12 cellular contexts compared by ENCODE assay signal in the genomic region with DNA sequence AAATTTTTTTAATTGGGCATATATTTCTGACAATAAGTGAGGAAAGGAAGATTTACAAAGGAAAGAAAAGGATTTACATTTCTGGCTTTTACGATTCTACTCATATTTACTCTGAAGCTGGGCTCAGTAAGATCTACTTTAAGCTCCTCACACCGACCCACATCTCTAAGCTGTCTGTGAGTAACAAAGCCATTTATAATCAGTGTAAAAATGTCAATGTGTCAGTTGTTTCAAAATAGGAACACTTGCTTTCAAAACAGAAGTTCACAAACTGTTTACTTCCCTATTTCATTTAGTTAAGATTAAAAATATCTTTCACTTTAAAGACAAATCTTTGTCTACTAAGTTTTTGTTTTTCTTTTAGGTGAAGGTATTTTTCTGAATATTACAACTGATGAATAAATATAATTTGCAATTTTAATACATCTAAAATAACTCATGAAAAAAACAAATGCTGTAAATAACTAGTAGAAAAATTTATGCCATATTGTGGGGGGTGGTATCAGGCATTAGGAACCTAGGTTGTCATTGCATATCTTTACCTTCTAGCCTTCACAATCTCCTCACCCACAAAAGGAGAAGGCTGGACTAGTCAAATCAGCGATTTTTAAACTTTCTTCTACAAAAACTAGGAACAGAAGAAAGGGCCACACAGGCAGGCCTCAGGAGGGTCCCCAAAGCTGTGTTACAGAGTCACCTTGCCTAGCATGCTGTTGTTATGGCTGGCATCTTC.
A peak's percentile ranks its signal among the peaks of the same experiment; 100 is the strongest.
DNase-seq lines count a peak whose midpoint lies in the region; ATAC-seq and TF ChIP-seq lines count a peak whose summit lies in the region.
"Had no signal": no experiment of that assay in that cellular context is flagged by ENCODE, and none has a peak within 500 bp of the region (broad histone marks: within the 10 kb centered on the region; RNA-seq: fewer than 3 reads in every experiment).

No MANE protein-coding gene starts in this region.

- H3K9me2 ChIP-seq in SU-DHL-6 (replicated peaks; ENCODE audit: insufficient read depth, low read length): no peaks in the 10 kb centered on the region

- in situ Hi-C loops in gastrocnemius medialis (cut with MboI; ENCODE audit: low sequenced_read_pairs in 4 of 4): no loop called here

- no peaks in the 10 kb centered on the region for H3K27me3 ChIP-seq in SU-DHL-6 (ENCODE audit: low read length)
- no peaks in the 10 kb centered on the region for H3K27me3 ChIP-seq in gastrocnemius medialis
- H3K27me3 ChIP-seq: neural progenitor cell had no signal

- peaks cover 3% of the 10 kb centered on the region for H3K36me3 Mint-ChIP-seq in activated CD4-positive, alpha-beta T cell treated with anti-CD3 and anti-CD28 coated beads, Interleukin-2, amount 10 ng/mL, durations not matched to agents 7 days and 5 days (ENCODE audit: low read depth)
- H3K36me3 Mint-ChIP-seq: immature natural killer cell had no signal

- H3K79me2 ChIP-seq in SU-DHL-6 (ENCODE audit: insufficient read depth, low read length): peaks cover 76% of the 10 kb centered on the region

- peaks cover 44% of the 10 kb centered on the region for H3F3A ChIP-seq in SU-DHL-6 (ENCODE audit: insufficient read depth)

- H3K4me3 Mint-ChIP-seq in activated CD4-positive, alpha-beta T cell treated with anti-CD3 and anti-CD28 coated beads, Interleukin-2, amount 10 ng/mL, durations not matched to agents 7 days and 5 days: no peak overlapping the region
- H3K4me3 Mint-ChIP-seq: immature natural killer cell, neural progenitor cell, T-helper 17 cell had no signal

- H3K27ac ChIP-seq in SU-DHL-6 (ENCODE audit: low read depth, low read length) (peak overlapping the region; percentile 88), gastrocnemius medialis (peak overlapping the region; percentile 53 to 92 (median 78))
- H3K27ac ChIP-seq: neural progenitor cell had no signal

- H4K20me1 ChIP-seq in SU-DHL-6 (ENCODE audit: low read depth, low read length): peaks cover 11% of the 10 kb centered on the region; the same call in 1 of the 2 replicates

- peak in 1 of 2 donors; percentile 64 for TF ChIP-seq POLR2A in gastrocnemius medialis (IDR thresholded peaks at IDR 0.05)

- TF ChIP-seq CTCF in SU-DHL-6 (IDR thresholded peaks at IDR 0.05; ENCODE audit: insufficient read depth, low read length, poor library complexity, severe bottlenecking) (no peak), gastrocnemius medialis (IDR thresholded peaks at IDR 0.05 in 4 of 5, conservative IDR thresholded peaks at IDR 0.05 in 1 of 5) (no peak)

- intact Hi-C loops in gastrocnemius medialis (cut with DNase I; ENCODE audit: low total_unique reads): loop anchor here (2.0 to 10.0 kb wide), 2 partner anchors 60 to 674 kb away; partner anchors contain the start of genes COA5 and UNC50

- H3K4me3 ChIP-seq in SU-DHL-6 (ENCODE audit: insufficient read depth, low read length, poor library complexity, severe bottlenecking) (peak overlapping the region; percentile 47), gastrocnemius medialis (peak overlapping the region in 2 of 4 donors; percentile 20 to 33)
- H3K4me3 ChIP-seq: neural progenitor cell had no signal

- H3K9me3 ChIP-seq in SU-DHL-6 (ENCODE audit: insufficient read depth, low read length) (no peaks in the 10 kb centered on the region), gastrocnemius medialis (no peaks in the 10 kb centered on the region)

- ATAC-seq in GM19025 (IDR thresholded peaks at IDR 0.05; ENCODE audit: low read depth, unreplicated experiment) (peak; percentile 50), HG03280 (IDR thresholded peaks at IDR 0.05; ENCODE audit: unreplicated experiment) (peak; percentile 46), gastrocnemius medialis (peak; percentile 87 to 88), GM18858 (IDR thresholded peaks at IDR 0.05; ENCODE audit: unreplicated experiment) (no peak)
- ATAC-seq: T-helper 17 cell had no signal

- H3K27ac Mint-ChIP-seq in activated CD4-positive, alpha-beta T cell treated with anti-CD3 and anti-CD28 coated beads, Interleukin-2, amount 10 ng/mL, durations not matched to agents 7 days and 5 days: no peak overlapping the region
- H3K27ac Mint-ChIP-seq: neural progenitor cell, T-helper 17 cell had no signal

- no peak overlapping the region for H2AFZ ChIP-seq in SU-DHL-6 (ENCODE audit: low read depth, low read length, severe bottlenecking)
- H2AFZ ChIP-seq: neural progenitor cell had no signal

- no peaks in the 10 kb centered on the region for H3K9me3 Mint-ChIP-seq in activated CD4-positive, alpha-beta T cell treated with anti-CD3 and anti-CD28 coated beads, Interleukin-2, amount 10 ng/mL, durations not matched to agents 7 days and 5 days
- H3K9me3 Mint-ChIP-seq: immature natural killer cell, neural progenitor cell had no signal

- peaks cover 69 to 86% of the 10 kb centered on the region in 2 donors for H3K4me1 ChIP-seq in gastrocnemius medialis

- H3K36me3 ChIP-seq in SU-DHL-6 (ENCODE audit: low read length): no peaks in the 10 kb centered on the region; the same call in 1 of the 2 replicates
- H3K36me3 ChIP-seq in gastrocnemius medialis: no peaks in the 10 kb centered on the region
- H3K36me3 ChIP-seq: neural progenitor cell had no signal

- POLR2A ChIA-PET in activated CD4-positive, alpha-beta T cell treated with anti-CD3 and anti-CD28 coated beads, Interleukin-2, amount 10 ng/mL, durations not matched to agents 7 days and 5 days (lab: Charles Lee): no interaction called here

- H3K27me3 Mint-ChIP-seq in activated CD4-positive, alpha-beta T cell treated with anti-CD3 and anti-CD28 coated beads, Interleukin-2, amount 10 ng/mL, durations not matched to agents 7 days and 5 days: no peaks in the 10 kb centered on the region
- H3K27me3 Mint-ChIP-seq: T-helper 17 cell had no signal

- peaks cover 10% of the 10 kb centered on the region for H3K4me1 Mint-ChIP-seq in activated CD4-positive, alpha-beta T cell treated with anti-CD3 and anti-CD28 coated beads, Interleukin-2, amount 10 ng/mL, durations not matched to agents 7 days and 5 days

- CTCF ChIA-PET in activated CD4-positive, alpha-beta T cell treated with anti-CD3 and anti-CD28 coated beads, Interleukin-2, amount 10 ng/mL, durations not matched to agents 7 days and 5 days (lab: Charles Lee): interaction anchor here (1.1 kb wide), 1 partner anchor 18 kb away, joined by 3 read pairs; no protein-coding TSS in a partner anchor

- peak overlapping the region; percentile 97 for H3K4me2 ChIP-seq in SU-DHL-6 (ENCODE audit: low read depth, low read length, poor library complexity, severe bottlenecking)
- H3K4me2 ChIP-seq: neural progenitor cell had no signal

- H3K9ac ChIP-seq in SU-DHL-6 (ENCODE audit: low read length): peak overlapping the region; percentile 47
- H3K9ac ChIP-seq: neural progenitor cell had no signal

- DNase-seq in gastrocnemius medialis (no peak), NCI-H2171 treated with DMSO at 0.1 percent for 48 hours (lab: John Stamatoyannopoulos, UW) (no peak)
- DNase-seq in activated CD4-positive, alpha-beta T cell treated with anti-CD3 and anti-CD28 coated beads, Interleukin-2, amount 10 ng/mL, durations not matched to agents 7 days and 5 days: no peak
- DNase-seq: DND-41, immature natural killer cell, NCI-H446, T-helper 17 cell had no signal
